In genomic region chr3:154087756-154088480, GRCh38 we compare ENCODE assay signal across 1 cellular context. TPM values are rescaled to one million over a fixed set of nuclear protein-coding genes. Genes with fewer than 3 reads are reported as not detected.
"Had no signal": no experiment of that assay in that cellular context is flagged by ENCODE, and none has a peak within 500 bp of the region (broad histone marks: within the 10 kb centered on the region; RNA-seq: fewer than 3 reads in every experiment).

No MANE protein-coding gene starts in this region.

RNA-seq across cellular contexts. Expression of gene ARHGEF26, which starts 33.3 kb away (rescaled TPM):
- total RNA-seq: T-helper 17 cell had no signal
